Comparison of ENCODE assay signal across 25 cellular contexts in genomic region chr20:15411781-15412180, GRCh38.
"Had no signal": no experiment of that assay in that cellular context is flagged by ENCODE, and none has a peak within 500 bp of the region (broad histone marks: within the 10 kb centered on the region; RNA-seq: fewer than 3 reads in every experiment).

No MANE protein-coding gene starts in this region.

- H3K27ac ChIP-seq: hepatocyte, left ventricle myocardium inferior, ovary, psoas muscle, right atrium auricular region, right lobe of liver, stomach, testis, thyroid gland, transverse colon, upper lobe of left lung, vagina had no signal

- H3K36me3 Mint-ChIP-seq: naive thymus-derived CD4-positive, alpha-beta T cell; natural killer cell treated with Interleukin-12 subunit alpha and Interleukin-12 subunit beta and Interleukin-15 and Interleukin-18, amount 100 ng/mL, for 72 hours; stimulated activated naive B cell treated with anti-CD40 and anti-IgM and Interleukin-4, amounts not matched to agents 10 μg/mL and 1 μg/mL and 100 μg/mL, for 72 hours had no signal

- H3K4me1 Mint-ChIP-seq: naive thymus-derived CD4-positive, alpha-beta T cell; stimulated activated naive B cell treated with anti-CD40 and anti-IgM and Interleukin-4, amounts not matched to agents 10 μg/mL and 1 μg/mL and 100 μg/mL, for 72 hours had no signal

- H3K9me3 ChIP-seq: left ventricle myocardium inferior, mucosa of descending colon, ovary, psoas muscle, right atrium auricular region, right lobe of liver, stomach, testis, thyroid gland, transverse colon, upper lobe of left lung, vagina had no signal

- H3K79me2 ChIP-seq: hepatocyte had no signal

- H3K27ac Mint-ChIP-seq: naive thymus-derived CD4-positive, alpha-beta T cell; natural killer cell treated with Interleukin-12 subunit alpha and Interleukin-12 subunit beta and Interleukin-15 and Interleukin-18, amount 100 ng/mL, for 72 hours; stimulated activated naive B cell treated with anti-CD40 and anti-IgM and Interleukin-4, amounts not matched to agents 10 μg/mL and 1 μg/mL and 100 μg/mL, for 72 hours had no signal

- H3K27me3 ChIP-seq: hepatocyte, ovary, right atrium auricular region, right lobe of liver, stomach, testis, thyroid gland, transverse colon, upper lobe of left lung, vagina had no signal

- DNase-seq: islet precursor cell; left ventricle myocardium inferior; midbrain; mucosa of descending colon; naive thymus-derived CD4-positive, alpha-beta T cell; ovary; psoas muscle; right lobe of liver; stimulated activated CD4-positive, alpha-beta T cell treated with anti-CD3 and anti-CD28 coated beads, Interleukin-1b, Interleukin-23, amount 100 ng/mL, for 48 hours; stimulated activated CD4-positive, alpha-beta T cell treated with anti-CD3 and anti-CD28 coated beads, Interleukin-2, amount 100 ng/mL, for 48 hours; stimulated activated CD4-positive, alpha-beta T cell treated with anti-CD3 and anti-CD28 coated beads, Interleukin-4, amount 100 ng/mL, for 4 hours; stimulated activated CD8-positive, alpha-beta memory T cell treated with anti-CD3 and anti-CD28 coated beads, Interleukin-4, amount 100 ng/mL, for 48 hours; stimulated activated naive B cell treated with anti-CD40 and anti-IgM and Interleukin-4, amounts not matched to agents 10 μg/mL and 1 μg/mL and 100 μg/mL, for 72 hours; stimulated activated naive CD8-positive, alpha-beta T cell treated with anti-CD3 and anti-CD28 coated beads, Interleukin-15, Interleukin-2, amounts not matched to agents 100 U/mL and 50 U/mL, for 24 hours; stomach; testis; thyroid gland; transverse colon; upper lobe of left lung had no signal

- H3K9me3 Mint-ChIP-seq: stimulated activated naive B cell treated with anti-CD40 and anti-IgM and Interleukin-4, amounts not matched to agents 10 μg/mL and 1 μg/mL and 100 μg/mL, for 72 hours had no signal

- H2AFZ ChIP-seq: hepatocyte had no signal

- H3K27me3 Mint-ChIP-seq: naive thymus-derived CD4-positive, alpha-beta T cell; natural killer cell treated with Interleukin-12 subunit alpha and Interleukin-12 subunit beta and Interleukin-15 and Interleukin-18, amount 100 ng/mL, for 72 hours had no signal

- H3K4me3 ChIP-seq: hepatocyte, left ventricle myocardium inferior, lung, mucosa of descending colon, ovary, psoas muscle, right atrium auricular region, right lobe of liver, smooth muscle cell, stomach, testis, thyroid gland, transverse colon, upper lobe of left lung, vagina had no signal

- H3K4me1 ChIP-seq: left ventricle myocardium inferior, psoas muscle, right atrium auricular region, right lobe of liver, stomach, testis, thyroid gland, transverse colon, upper lobe of left lung had no signal

- H3K4me3 Mint-ChIP-seq: naive thymus-derived CD4-positive, alpha-beta T cell; natural killer cell treated with Interleukin-12 subunit alpha and Interleukin-12 subunit beta and Interleukin-15 and Interleukin-18, amount 100 ng/mL, for 72 hours; stimulated activated naive B cell treated with anti-CD40 and anti-IgM and Interleukin-4, amounts not matched to agents 10 μg/mL and 1 μg/mL and 100 μg/mL, for 72 hours had no signal

- H3K4me2 ChIP-seq: hepatocyte, smooth muscle cell had no signal

- H3K36me3 ChIP-seq: left ventricle myocardium inferior, ovary, right atrium auricular region, right lobe of liver, stomach, thyroid gland, transverse colon, upper lobe of left lung, vagina had no signal
